Comparison of ENCODE assay signal across 22 cellular contexts in the genomic region with DNA sequence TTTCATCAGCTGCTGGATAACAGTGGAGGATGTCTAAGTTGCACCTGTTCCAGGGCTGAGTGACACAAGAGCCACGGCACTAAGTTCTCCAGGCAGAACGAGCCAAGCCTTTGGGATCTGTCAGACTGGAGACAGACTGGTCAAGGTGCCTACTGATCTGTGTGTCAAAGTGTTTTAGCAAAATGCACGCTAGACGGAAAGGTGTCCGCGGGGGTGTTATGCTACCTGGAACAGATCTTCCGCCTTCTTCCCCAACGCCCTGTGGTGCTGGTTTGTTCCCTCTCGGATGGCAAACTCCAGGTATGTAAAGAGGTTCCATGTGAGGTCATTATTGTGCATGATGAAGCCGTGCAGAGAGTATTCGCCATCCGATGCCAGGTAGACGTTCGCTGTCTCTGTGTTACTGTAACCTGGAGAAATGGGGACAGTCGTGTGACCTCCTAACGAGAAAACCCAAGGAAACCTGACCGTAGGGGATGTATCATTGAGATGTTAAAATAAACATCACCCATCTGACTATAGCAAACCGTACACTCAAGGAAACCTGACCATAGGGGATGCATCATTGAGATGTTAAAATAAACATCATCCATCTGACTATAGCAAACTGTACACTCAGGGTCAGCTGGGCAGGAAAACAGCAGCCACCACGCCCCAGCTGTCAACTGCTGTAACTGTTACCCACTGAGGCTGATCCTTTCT. TPM values are rescaled to one million over a fixed set of nuclear protein-coding genes. Genes with fewer than 3 reads are reported as not detected.
DNase-seq lines count a peak whose midpoint lies in the region; ATAC-seq, FAIRE-seq and TF ChIP-seq lines count a peak whose summit lies in the region.
"Had no signal": no experiment of that assay in that cellular context is flagged by ENCODE, and none has a peak within 500 bp of the region (broad histone marks: within the 10 kb centered on the region; RNA-seq: fewer than 3 reads in every experiment).

No MANE protein-coding gene starts in this region.

- H3K36me3 Mint-ChIP-seq in activated T-cell treated with anti-CD3 and anti-CD28 coated beads, Interleukin-2, amount 50 U/mL, for 24 hours (ENCODE audit: low read depth): peaks cover 53% of the 10 kb centered on the region

- peak; percentile 4 for TF ChIP-seq POLR2A in GM18526 (IDR thresholded peaks at IDR 0.05; ENCODE audit: extremely low read depth, insufficient read length)
- no peak for TF ChIP-seq POLR2A in K562 (conservative IDR thresholded peaks at IDR 0.05)

- H3K27ac Mint-ChIP-seq in activated T-cell treated with anti-CD3 and anti-CD28 coated beads, Interleukin-2, amount 50 U/mL, for 24 hours: no peak overlapping the region

- TF ChIP-seq RAD21 in K562 (CRISPR knock-in tag; conservative IDR thresholded peaks at IDR 0.05 in 1 of 2, IDR thresholded peaks at IDR 0.05 in 1 of 2): no peak

- H3K27ac ChIP-seq in K562 (ENCODE audit: extremely low read depth, low read depth, low read length): no peak overlapping the region; the same call in 2 of the 3 replicates
- H3K27ac ChIP-seq: hepatocyte, thoracic aorta had no signal

- no peaks in the 10 kb centered on the region for H3K27me3 ChIP-seq in K562 (ENCODE audit: control insufficient read depth in 2 of 2, insufficient read depth in 2 of 2, low read length in 2 of 2)
- H3K27me3 ChIP-seq: hepatocyte had no signal

- H3K27me3 Mint-ChIP-seq in activated T-cell treated with anti-CD3 and anti-CD28 coated beads, Interleukin-2, amount 50 U/mL, for 24 hours: no peaks in the 10 kb centered on the region

- no peak overlapping the region for H3K4me3 Mint-ChIP-seq in activated T-cell treated with anti-CD3 and anti-CD28 coated beads, Interleukin-2, amount 50 U/mL, for 24 hours
- H3K4me3 Mint-ChIP-seq: H9 had no signal

- intact Hi-C loops in K562 (cut with micrococcal nuclease): no loop called here
- intact Hi-C loops in sciatic nerve (cut with DNase I): no loop called here

- no peak overlapping the region for H2AFZ ChIP-seq in K562 (ENCODE audit: low read depth, low read length)
- H2AFZ ChIP-seq: hepatocyte had no signal

- BruUV-seq in K562 (replicated peaks; lab: Mats Ljungman, UMichigan): no TSS peak

- peak; percentile 29 for DNase-seq in activated T-cell treated with anti-CD3 and anti-CD28 coated beads, Interleukin-2, amount 50 U/mL, for 24 hours
- DNase-seq in activated T-cell treated with anti-CD3 and anti-CD28 coated beads for 4 hours: no peak
- no peak for DNase-seq in K562 (ENCODE audit: extremely low read depth in 1 of 4, low spot score in 3 of 4)
- DNase-seq in sciatic nerve (ENCODE audit: low spot score): peak; percentile 43
- DNase-seq in DMS153 treated with DMSO at 0.1 percent for 48 hours (lab: John Stamatoyannopoulos, UW; ENCODE audit: unreplicated experiment): no peak
- no peak for DNase-seq in GM20000 (ENCODE audit: low spot score)
- DNase-seq in stimulated activated CD4-positive, alpha-beta T cell treated with anti-CD3 and anti-CD28 coated beads, Interleukin-1b, Interleukin-23, amount 100 ng/mL, for 48 hours: no peak
- DNase-seq: amniotic stem cell, C1 segment of cervical spinal cord, caudate nucleus, DMS 273 treated with DMSO at 0.1 percent for 48 hours, foreskin fibroblast, H9, NCI-H1092, NCI-H1930, NCI-H345, T1000 had no signal

- no peak overlapping the region for H3K4me3 ChIP-seq in K562
- H3K4me3 ChIP-seq: hepatocyte, lung, thoracic aorta had no signal

- TF ChIP-seq CTCF in K562 (IDR thresholded peaks at IDR 0.05 in 2 of 3, conservative IDR thresholded peaks at IDR 0.05 in 1 of 3; ENCODE audit: insufficient read depth in 2 of 3, low read depth in 1 of 3, low read length in 3 of 3) (no peak), GM20000 (IDR thresholded peaks at IDR 0.05; ENCODE audit: extremely low read depth, missing control alignments) (no peak)

- H3K9me1 ChIP-seq in K562 (ENCODE audit: control insufficient read depth, insufficient read depth, low read length): no peaks in the 10 kb centered on the region

- H3K4me1 ChIP-seq in K562 (replicated peaks in 1 of 2; ENCODE audit: control insufficient read depth in 2 of 2, insufficient read depth in 2 of 2, low read length in 2 of 2): peaks cover 0 to 9% of the 10 kb centered on the region in 2 experiments; a peak in 2 of 5 replicates

- POLR2A ChIA-PET in K562 (lab: Yijun Ruan, JAX): no interaction called here

- FAIRE-seq in K562 (lab: Jason Lieb, UNC): no peak
- FAIRE-seq: G401.6 had no signal

- H3K36me3 ChIP-seq in K562 (ENCODE audit: control insufficient read depth, insufficient read depth, low read length): peaks cover 15% of the 10 kb centered on the region; the same call in 2 of the 3 replicates

- H3K4me2 ChIP-seq in K562 (ENCODE audit: insufficient read depth, low read length): no peak overlapping the region

- WGBS in K562 (ENCODE audit: insufficient coverage, low coverage, missing lambda C conversion rate): 99% methylated on average over 19 of the region's 19 CpGs

- no peaks in the 10 kb centered on the region for H3K79me2 ChIP-seq in K562 (ENCODE audit: control insufficient read depth, insufficient read depth, low read length)
- H3K79me2 ChIP-seq: hepatocyte had no signal

- no peaks in the 10 kb centered on the region for H4K20me1 ChIP-seq in K562 (replicated peaks; ENCODE audit: control insufficient read depth, insufficient read depth, low read length)

- H3K9me3 ChIP-seq in K562 (replicated peaks; ENCODE audit: control insufficient read depth, insufficient read depth, low read depth, low read length): no peaks in the 10 kb centered on the region; the same call in 1 of the 2 replicates

- no peak for TF ChIP-seq EP300 in K562 (IDR thresholded peaks at IDR 0.05; ENCODE audit: low read length)

- CTCF ChIA-PET in K562 (lab: Yijun Ruan, JAX; ENCODE audit: low intra/inter-chr PET ratio): no interaction called here

- no peaks in the 10 kb centered on the region for H3K4me1 Mint-ChIP-seq in activated T-cell treated with anti-CD3 and anti-CD28 coated beads, Interleukin-2, amount 50 U/mL, for 24 hours (ENCODE audit: low read depth)

- no peak overlapping the region for H3K9ac ChIP-seq in K562 (ENCODE audit: insufficient read depth in 1 of 2, low read depth in 2 of 2, low read length in 2 of 2)

- in situ Hi-C loops in K562 (cut with MboI): no loop called here

- peaks cover 15% of the 10 kb centered on the region for H3K9me3 Mint-ChIP-seq in activated T-cell treated with anti-CD3 and anti-CD28 coated beads, Interleukin-2, amount 50 U/mL, for 24 hours

- ATAC-seq in K562: no peak
- no peak for ATAC-seq in sciatic nerve

TF ChIP-seq in K562, 482 proteins besides CTCF, POLR2A, EP300 and RAD21:
- TF ChIP-seq BRCA1 (IDR thresholded peaks at IDR 0.05) (no peak), BRCA1 (CRISPR knock-in tag; IDR thresholded peaks at IDR 0.05) (no peak), STAT5A (IDR thresholded peaks at IDR 0.05; ENCODE audit: borderline replicate concordance, low read length) (peak; percentile 6; the same call in 1 of the 2 replicates)

RNA-seq across cellular contexts. Expression of gene SLC25A6, which starts 29.7 kb away (rescaled TPM):
- total RNA-seq in K562 (2011; cell fraction: chromatin; rRNA removed; ENCODE audit: low replicate concordance): 32.2 and 125 TPM in 2 replicates
- 167 and 186 TPM in 2 replicates for total RNA-seq in K562 (2011; cell fraction: nucleolus; rRNA removed)
- total RNA-seq in K562 (2011; cell fraction: nucleoplasm; rRNA removed): 94.8 and 148 TPM in 2 replicates
- 150 and 196 TPM in 2 replicates for total RNA-seq in K562 (2014; rRNA removed)
- total RNA-seq in K562 (2014; rRNA removed; fragmentation: Illumina TruSeq; extraction: Trizol): 43.0 and 58.7 TPM in 2 replicates
- total RNA-seq in K562 (2015; rRNA removed; fragmentation: Illumina TruSeq; extraction: Trizol): 177 and 181 TPM in 2 replicates
- 318 and 330 TPM in 2 replicates for total RNA-seq in K562 (2021)
- 129 and 261 TPM in 2 replicates for polyA plus RNA-seq in K562 (2011; rRNA removed)
- 445 and 542 TPM in 2 replicates for polyA plus RNA-seq in K562 (2011; cell fraction: cytosol; rRNA removed)
- polyA plus RNA-seq in K562 (2011; cell fraction: nucleus; rRNA removed): 114 and 138 TPM in 2 replicates
- polyA plus RNA-seq in K562 (2012): 340 and 778 TPM in 2 replicates
- polyA plus RNA-seq in K562 (2014; fragmentation: Illumina TruSeq; extraction: Trizol): 118 and 276 TPM in 2 replicates
- polyA plus RNA-seq in K562 (2014; fragmentation: Nextera tagmentation; extraction: Ambion mirVana): 10 to 100 TPM; 24.6 to 39.3 TPM
- polyA plus RNA-seq in K562 (2014; rRNA removed): 260 and 272 TPM in 2 replicates
- 84.2 and 86.4 TPM in 2 replicates for polyA minus RNA-seq in K562 (2011; rRNA and poly(A)+ RNA removed)
- polyA minus RNA-seq in K562 (2011; cell fraction: cytosol; rRNA and poly(A)+ RNA removed): 213 and 368 TPM in 2 replicates
- polyA minus RNA-seq in K562 (2011; cell fraction: nucleus; rRNA and poly(A)+ RNA removed): 69.5 and 102 TPM in 2 replicates
- 167 TPM for total RNA-seq in sciatic nerve

RNA-seq across cellular contexts. Expression of gene ASMTL, which starts 31.1 kb away (rescaled TPM):
- total RNA-seq in K562 (2011; cell fraction: chromatin; rRNA removed; ENCODE audit: low replicate concordance): 21.1 and 30.0 TPM in 2 replicates
- total RNA-seq in K562 (2011; cell fraction: nucleolus; rRNA removed): 19.0 and 21.1 TPM in 2 replicates
- 16.6 and 25.3 TPM in 2 replicates for total RNA-seq in K562 (2011; cell fraction: nucleoplasm; rRNA removed)
- total RNA-seq in K562 (2014; rRNA removed): 11.8 and 12.2 TPM in 2 replicates
- 3.9 and 4.4 TPM in 2 replicates for total RNA-seq in K562 (2014; rRNA removed; fragmentation: Illumina TruSeq; extraction: Trizol)
- 7.1 and 8.2 TPM in 2 replicates for total RNA-seq in K562 (2015; rRNA removed; fragmentation: Illumina TruSeq; extraction: Trizol)
- total RNA-seq in K562 (2021): 18.0 and 20.6 TPM in 2 replicates
- polyA plus RNA-seq in K562 (2011; rRNA removed): 7.8 and 13.9 TPM in 2 replicates
- 11.3 and 16.3 TPM in 2 replicates for polyA plus RNA-seq in K562 (2011; cell fraction: cytosol; rRNA removed)
- polyA plus RNA-seq in K562 (2011; cell fraction: nucleus; rRNA removed): 15.2 and 17.1 TPM in 2 replicates
- polyA plus RNA-seq in K562 (2012): 12.1 and 26.9 TPM in 2 replicates
- 7.6 and 11.9 TPM in 2 replicates for polyA plus RNA-seq in K562 (2014; fragmentation: Illumina TruSeq; extraction: Trizol)
- polyA plus RNA-seq in K562 (2014; fragmentation: Nextera tagmentation; extraction: Ambion mirVana): 1 to 10 TPM in 1 of 2 experiments, under 1 TPM in 1; 0.56 to 1.2 TPM
- 17.1 and 20.3 TPM in 2 replicates for polyA plus RNA-seq in K562 (2014; rRNA removed)
- polyA minus RNA-seq in K562 (2011; rRNA and poly(A)+ RNA removed): 5.0 and 5.6 TPM in 2 replicates
- polyA minus RNA-seq in K562 (2011; cell fraction: cytosol; rRNA and poly(A)+ RNA removed): 6.2 and 11.7 TPM in 2 replicates
- 5.3 and 7.9 TPM in 2 replicates for polyA minus RNA-seq in K562 (2011; cell fraction: nucleus; rRNA and poly(A)+ RNA removed)
- total RNA-seq in sciatic nerve: 35.0 TPM

Comparison
In these comparisons a context has a peak if more than half of its experiments do, and no peak if none do; other contexts are left out.
1. DNase-seq: peak in activated T-cell treated with anti-CD3 and anti-CD28 coated beads, Interleukin-2, amount 50 U/mL, for 24 hours (single experiment) and sciatic nerve (single experiment); none in activated T-cell treated with anti-CD3 and anti-CD28 coated beads for 4 hours (single experiment), K562 (0 of 4), DMS153 treated with DMSO at 0.1 percent for 48 hours (single experiment), GM20000 (single experiment) and stimulated activated CD4-positive, alpha-beta T cell treated with anti-CD3 and anti-CD28 coated beads, Interleukin-1b, Interleukin-23, amount 100 ng/mL, for 48 hours (single experiment).